25 cellular contexts compared by ENCODE assay signal in the genomic region with DNA sequence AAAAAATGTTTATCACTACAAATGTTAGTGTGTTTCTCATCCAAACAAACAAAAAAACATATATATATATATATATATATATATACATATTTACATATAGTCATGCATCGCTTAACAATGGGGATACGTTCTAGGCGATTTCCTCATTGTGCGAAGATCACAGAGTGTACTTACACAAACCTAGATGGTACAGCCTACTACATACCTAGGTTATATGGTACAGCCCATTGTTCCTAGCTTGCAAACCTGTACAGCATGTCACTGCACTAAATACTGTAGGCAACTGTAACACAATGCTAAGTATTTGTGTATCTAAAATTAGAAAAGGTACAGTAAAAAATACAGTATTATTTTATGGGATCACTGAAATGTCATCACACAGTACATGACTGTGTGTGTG. TPM values are rescaled to one million over a fixed set of nuclear protein-coding genes. Genes with fewer than 3 reads are reported as not detected.
DNase-seq lines count a peak whose midpoint lies in the region; ATAC-seq, FAIRE-seq and TF ChIP-seq lines count a peak whose summit lies in the region.
"Had no signal": no experiment of that assay in that cellular context is flagged by ENCODE, and none has a peak within 500 bp of the region (broad histone marks: within the 10 kb centered on the region; RNA-seq: fewer than 3 reads in every experiment).

No MANE protein-coding gene starts in this region.

- H3K4me1 Mint-ChIP-seq in activated naive CD4-positive, alpha-beta T cell treated with anti-CD3 and anti-CD28 coated beads for 36 hours (ENCODE audit: low read depth): peaks cover 60% of the 10 kb centered on the region
- H3K4me1 Mint-ChIP-seq in T-helper 1 cell treated with Interleukin-12 subunit alpha and Interleukin-12 subunit beta and Interleukin-4 antibody, amounts not matched to agents 30 μg/mL and 1 μg/mL, for 36 hours (ENCODE audit: low read depth): peaks cover 59% of the 10 kb centered on the region
- peaks cover 69% of the 10 kb centered on the region for H3K4me1 Mint-ChIP-seq in stimulated activated memory B cell treated with anti-CD40 and anti-IgM and Interleukin-4, amounts not matched to agents 10 μg/mL and 1 μg/mL and 100 μg/mL, for 72 hours
- H3K4me1 Mint-ChIP-seq in HFFc6 (ENCODE audit: low read depth): peaks cover 36% of the 10 kb centered on the region

- no peak overlapping the region for H3K4me2 ChIP-seq in K562 (ENCODE audit: insufficient read depth, low read length)
- H3K4me2 ChIP-seq: KMS-11 had no signal

- no peak overlapping the region for H3K4me3 ChIP-seq in K562
- no peak overlapping the region for H3K4me3 ChIP-seq in testis
- H3K4me3 ChIP-seq: thoracic aorta had no signal

- no peak for DNase-seq in activated naive CD4-positive, alpha-beta T cell treated with anti-CD3 and anti-CD28 coated beads for 36 hours
- no peak for DNase-seq in activated naive CD4-positive, alpha-beta T cell treated with anti-CD3 and anti-CD28 coated beads, Interleukin-2, amount 50 U/mL, for 16 hours
- DNase-seq in K562 (ENCODE audit: extremely low read depth in 1 of 4, low spot score in 3 of 4) (no peak), NCI-H1092 (lab: John Stamatoyannopoulos, UW) (no peak), testis (no peak), HFFc6 (no peak)
- DNase-seq: activated CD4-positive, alpha-beta T cell treated with anti-CD3 and anti-CD28 coated beads for 1 hour; C1 segment of cervical spinal cord; DMS153; endodermal cell; kidney glomerular epithelial cell; NCI-H1105; NK-92 treated with Interleukin-12 subunit alpha and Interleukin-12 subunit beta, amount 100 ng/mL, for 24 hours had no signal

- TF ChIP-seq EP300 in K562 (IDR thresholded peaks at IDR 0.05; ENCODE audit: low read length): no peak

- H3K9me3 ChIP-seq in K562 (replicated peaks; ENCODE audit: control insufficient read depth, insufficient read depth, low read depth, low read length) (no peaks in the 10 kb centered on the region), testis (no peaks in the 10 kb centered on the region)
- H3K9me3 ChIP-seq: thoracic aorta had no signal

- H3K36me3 Mint-ChIP-seq in activated naive CD4-positive, alpha-beta T cell treated with anti-CD3 and anti-CD28 coated beads for 36 hours (ENCODE audit: low read depth): no peaks in the 10 kb centered on the region
- H3K36me3 Mint-ChIP-seq in T-helper 1 cell treated with Interleukin-12 subunit alpha and Interleukin-12 subunit beta and Interleukin-4 antibody, amounts not matched to agents 30 μg/mL and 1 μg/mL, for 36 hours (ENCODE audit: low read depth): no peaks in the 10 kb centered on the region
- no peaks in the 10 kb centered on the region for H3K36me3 Mint-ChIP-seq in stimulated activated memory B cell treated with anti-CD40 and anti-IgM and Interleukin-4, amounts not matched to agents 10 μg/mL and 1 μg/mL and 100 μg/mL, for 72 hours
- H3K36me3 Mint-ChIP-seq in HFFc6 (ENCODE audit: low read depth): no peaks in the 10 kb centered on the region
- H3K36me3 Mint-ChIP-seq: activated naive CD4-positive, alpha-beta T cell treated with anti-CD3 and anti-CD28 coated beads, Interleukin-2, amount 50 U/mL, for 24 hours had no signal

- H3K27ac ChIP-seq in K562 (ENCODE audit: extremely low read depth, low read depth, low read length) (no peak overlapping the region; the same call in 2 of the 3 replicates), testis (no peak overlapping the region)
- H3K27ac ChIP-seq: thoracic aorta had no signal

- no peak overlapping the region for H3K9ac ChIP-seq in K562 (ENCODE audit: insufficient read depth in 1 of 2, low read depth in 2 of 2, low read length in 2 of 2)
- H3K9ac ChIP-seq: KMS-11 had no signal

- CTCF ChIA-PET in activated naive CD4-positive, alpha-beta T cell treated with anti-CD3 and anti-CD28 coated beads for 36 hours (lab: Charles Lee): interaction anchor here (1.2 to 12.3 kb wide), 3 partner anchors 12 to 529 kb away, joined by 4 to 125 read pairs (median 5); a partner anchor contains a TSS
- CTCF ChIA-PET in K562 (lab: Yijun Ruan, JAX; ENCODE audit: low intra/inter-chr PET ratio): no interaction called here

- H3K36me3 ChIP-seq in K562 (ENCODE audit: control insufficient read depth, insufficient read depth, low read length) (peaks cover 13% of the 10 kb centered on the region; the same call in 2 of the 3 replicates), testis (ENCODE audit: low read depth, missing control alignments) (no peaks in the 10 kb centered on the region)
- H3K36me3 ChIP-seq: thoracic aorta had no signal

- H3K27ac Mint-ChIP-seq in activated naive CD4-positive, alpha-beta T cell treated with anti-CD3 and anti-CD28 coated beads for 36 hours: peak overlapping the region; percentile 94
- H3K27ac Mint-ChIP-seq in T-helper 1 cell treated with Interleukin-12 subunit alpha and Interleukin-12 subunit beta and Interleukin-4 antibody, amounts not matched to agents 30 μg/mL and 1 μg/mL, for 36 hours: peak overlapping the region; percentile 93
- H3K27ac Mint-ChIP-seq in stimulated activated memory B cell treated with anti-CD40 and anti-IgM and Interleukin-4, amounts not matched to agents 10 μg/mL and 1 μg/mL and 100 μg/mL, for 72 hours: peak overlapping the region; percentile 97
- H3K27ac Mint-ChIP-seq in HFFc6: no peak overlapping the region
- H3K27ac Mint-ChIP-seq: endodermal cell had no signal

- POLR2A ChIA-PET in K562 (lab: Yijun Ruan, JAX): interaction anchor here (1.1 to 3.1 kb wide), 2 partner anchors 13 to 17 kb away, joined by 3 to 31 read pairs; a partner anchor contains a TSS

- intact Hi-C loops in activated naive CD4-positive, alpha-beta T cell treated with anti-CD3 and anti-CD28 coated beads for 36 hours (cut with micrococcal nuclease): no loop called here
- intact Hi-C loops in K562 (cut with micrococcal nuclease): loop anchor here (10.0 kb wide), 1 partner anchor 686 kb away; no protein-coding TSS in a partner anchor
- intact Hi-C loops in testis (cut with DNase I; ENCODE audit: low total_unique reads): no loop called here

- peaks cover 13% of the 10 kb centered on the region for H3K79me2 ChIP-seq in K562 (ENCODE audit: control insufficient read depth, insufficient read depth, low read length)

- TF ChIP-seq POLR2A in K562 (conservative IDR thresholded peaks at IDR 0.05) (no peak), testis (IDR thresholded peaks at IDR 0.05) (no peak)

- H3K9me1 ChIP-seq in K562 (ENCODE audit: control insufficient read depth, insufficient read depth, low read length): no peaks in the 10 kb centered on the region

- in situ Hi-C loops in K562 (cut with MboI): loop anchor here (25.0 kb wide), 1 partner anchor 704 kb away; a partner anchor contains a TSS

- H3K4me1 ChIP-seq in K562 (replicated peaks in 1 of 2; ENCODE audit: control insufficient read depth in 2 of 2, insufficient read depth in 2 of 2, low read length in 2 of 2) (peaks cover 33 to 50% of the 10 kb centered on the region in 2 experiments), testis (no peaks in the 10 kb centered on the region)

- no peak for TF ChIP-seq RAD21 in K562 (CRISPR knock-in tag; conservative IDR thresholded peaks at IDR 0.05 in 1 of 2, IDR thresholded peaks at IDR 0.05 in 1 of 2)

- no peaks in the 10 kb centered on the region for H3K9me3 Mint-ChIP-seq in activated naive CD4-positive, alpha-beta T cell treated with anti-CD3 and anti-CD28 coated beads for 36 hours
- H3K9me3 Mint-ChIP-seq in T-helper 1 cell treated with Interleukin-12 subunit alpha and Interleukin-12 subunit beta and Interleukin-4 antibody, amounts not matched to agents 30 μg/mL and 1 μg/mL, for 36 hours: no peaks in the 10 kb centered on the region
- H3K9me3 Mint-ChIP-seq in stimulated activated memory B cell treated with anti-CD40 and anti-IgM and Interleukin-4, amounts not matched to agents 10 μg/mL and 1 μg/mL and 100 μg/mL, for 72 hours: no peaks in the 10 kb centered on the region
- no peaks in the 10 kb centered on the region for H3K9me3 Mint-ChIP-seq in HFFc6
- H3K9me3 Mint-ChIP-seq: activated naive CD4-positive, alpha-beta T cell treated with anti-CD3 and anti-CD28 coated beads, Interleukin-2, amount 50 U/mL, for 24 hours had no signal

- TF ChIP-seq CTCF in K562 (IDR thresholded peaks at IDR 0.05 in 2 of 3, conservative IDR thresholded peaks at IDR 0.05 in 1 of 3; ENCODE audit: insufficient read depth in 2 of 3, low read depth in 1 of 3, low read length in 3 of 3) (no peak), testis (IDR thresholded peaks at IDR 0.05) (no peak), HFFc6 (IDR thresholded peaks at IDR 0.05) (no peak)

- H3K27me3 ChIP-seq in K562 (ENCODE audit: control insufficient read depth in 2 of 2, insufficient read depth in 2 of 2, low read length in 2 of 2): no peaks in the 10 kb centered on the region
- H3K27me3 ChIP-seq in testis: no peaks in the 10 kb centered on the region

- BruUV-seq in K562 (replicated peaks; lab: Mats Ljungman, UMichigan): no TSS peak

- ATAC-seq in K562: no peak
- ATAC-seq in stimulated activated memory B cell treated with anti-CD40 and anti-IgM and Interleukin-4, amounts not matched to agents 10 μg/mL and 1 μg/mL and 100 μg/mL, for 72 hours: no peak
- ATAC-seq: sciatic nerve, SK-N-SH treated with all-trans-retinoic acid at 6 μM for 48 hours had no signal

- no peaks in the 10 kb centered on the region for H3K27me3 Mint-ChIP-seq in activated naive CD4-positive, alpha-beta T cell treated with anti-CD3 and anti-CD28 coated beads for 36 hours (ENCODE audit: low read depth)
- H3K27me3 Mint-ChIP-seq in T-helper 1 cell treated with Interleukin-12 subunit alpha and Interleukin-12 subunit beta and Interleukin-4 antibody, amounts not matched to agents 30 μg/mL and 1 μg/mL, for 36 hours (ENCODE audit: low read depth): no peaks in the 10 kb centered on the region
- no peaks in the 10 kb centered on the region for H3K27me3 Mint-ChIP-seq in stimulated activated memory B cell treated with anti-CD40 and anti-IgM and Interleukin-4, amounts not matched to agents 10 μg/mL and 1 μg/mL and 100 μg/mL, for 72 hours
- H3K27me3 Mint-ChIP-seq in HFFc6 (ENCODE audit: insufficient read depth): no peaks in the 10 kb centered on the region
- H3K27me3 Mint-ChIP-seq: activated naive CD4-positive, alpha-beta T cell treated with anti-CD3 and anti-CD28 coated beads, Interleukin-2, amount 50 U/mL, for 24 hours had no signal

- WGBS in K562 (ENCODE audit: insufficient coverage, low coverage, missing lambda C conversion rate): 89% methylated on average over 3 of the region's 4 CpGs
- WGBS in testis, 2 donors: 95% methylated on average over 4 of the region's 4 CpGs

- no peak for FAIRE-seq in K562 (lab: Jason Lieb, UNC)

- H2AFZ ChIP-seq in K562 (ENCODE audit: low read depth, low read length): no peak overlapping the region

- no peak overlapping the region for H3K4me3 Mint-ChIP-seq in activated naive CD4-positive, alpha-beta T cell treated with anti-CD3 and anti-CD28 coated beads for 36 hours
- H3K4me3 Mint-ChIP-seq in T-helper 1 cell treated with Interleukin-12 subunit alpha and Interleukin-12 subunit beta and Interleukin-4 antibody, amounts not matched to agents 30 μg/mL and 1 μg/mL, for 36 hours: no peak overlapping the region
- H3K4me3 Mint-ChIP-seq in stimulated activated memory B cell treated with anti-CD40 and anti-IgM and Interleukin-4, amounts not matched to agents 10 μg/mL and 1 μg/mL and 100 μg/mL, for 72 hours: no peak overlapping the region
- no peak overlapping the region for H3K4me3 Mint-ChIP-seq in HFFc6
- H3K4me3 Mint-ChIP-seq: endodermal cell had no signal

- H4K20me1 ChIP-seq in K562 (replicated peaks; ENCODE audit: control insufficient read depth, insufficient read depth, low read length): no peaks in the 10 kb centered on the region

RNA-seq across cellular contexts. Expression of a gene that starts 16.4 kb away (rescaled TPM):
- 1,000 to 10,000 TPM; 5,535 to 5,691 TPM for total RNA-seq in activated naive CD4-positive, alpha-beta T cell treated with anti-CD3 and anti-CD28 coated beads for 36 hours
- 101 and 112 TPM in 2 replicates for total RNA-seq in K562 (2011; cell fraction: chromatin; rRNA removed; ENCODE audit: low replicate concordance)
- total RNA-seq in K562 (2011; cell fraction: nucleolus; rRNA removed): 168 and 187 TPM in 2 replicates
- 227 and 306 TPM in 2 replicates for total RNA-seq in K562 (2011; cell fraction: nucleoplasm; rRNA removed)
- total RNA-seq in K562 (2014; rRNA removed) (1,035 and 1,094 TPM in 2 replicates), K562 (2014; rRNA removed; fragmentation: Illumina TruSeq; extraction: Trizol) (1,529 and 1,745 TPM in 2 replicates), K562 (2015; rRNA removed; fragmentation: Illumina TruSeq; extraction: Trizol) (1,145 and 1,178 TPM in 2 replicates), K562 (2021) (1,266 and 1,292 TPM in 2 replicates), testis (100 to 1,000 TPM; 384 to 669 TPM)
- polyA plus RNA-seq in K562 (2011; rRNA removed) (1,337 and 1,853 TPM in 2 replicates), K562 (2014; fragmentation: Illumina TruSeq; extraction: Trizol) (1,680 and 2,424 TPM in 2 replicates), K562 (2014; fragmentation: Nextera tagmentation; extraction: Ambion mirVana) (1,000 to 10,000 TPM; 1,688 to 2,035 TPM), K562 (2014; rRNA removed) (1,576 and 1,785 TPM in 2 replicates), testis (ENCODE audit: insufficient read depth, low read depth, low replicate concordance) (1,448 TPM)
- polyA plus RNA-seq in K562 (2011; cell fraction: cytosol; rRNA removed): 358 and 852 TPM in 2 replicates
- polyA plus RNA-seq in K562 (2011; cell fraction: nucleus; rRNA removed): 404 and 705 TPM in 2 replicates
- polyA plus RNA-seq in K562 (2012): 2,539 and 2,674 TPM in 2 replicates
- polyA minus RNA-seq in K562 (2011; rRNA and poly(A)+ RNA removed): 876 and 1,337 TPM in 2 replicates
- 265 and 346 TPM in 2 replicates for polyA minus RNA-seq in K562 (2011; cell fraction: cytosol; rRNA and poly(A)+ RNA removed)
- polyA minus RNA-seq in K562 (2011; cell fraction: nucleus; rRNA and poly(A)+ RNA removed): 112 and 295 TPM in 2 replicates
- 1,000 to 10,000 TPM; 2,364 to 3,067 (median 2,845) TPM for total RNA-seq in HFFc6 (2021; fragmentation: NEBNext Ultra II Directional; extraction: Animal tissue kit (Norgen Biotek cat#: 25700))

RNA-seq across cellular contexts. Expression of a gene that starts 52.0 kb away (rescaled TPM):
- total RNA-seq in activated naive CD4-positive, alpha-beta T cell treated with anti-CD3 and anti-CD28 coated beads for 36 hours: not detected
- total RNA-seq in K562 (2011; cell fraction: chromatin; rRNA removed; ENCODE audit: low replicate concordance): not detected in 2 replicates
- total RNA-seq in K562 (2011; cell fraction: nucleolus; rRNA removed): not detected in 2 replicates
- not detected in 2 replicates for total RNA-seq in K562 (2011; cell fraction: nucleoplasm; rRNA removed)
- total RNA-seq in K562 (2014; rRNA removed) (not detected in 2 replicates), K562 (2014; rRNA removed; fragmentation: Illumina TruSeq; extraction: Trizol) (not detected in 2 replicates), K562 (2015; rRNA removed; fragmentation: Illumina TruSeq; extraction: Trizol) (not detected in 2 replicates), K562 (2021) (not detected in 2 replicates), testis (under 1 TPM; 0.08 to 0.50 TPM)
- polyA plus RNA-seq in K562 (2011; rRNA removed) (not detected in 2 replicates), K562 (2014; fragmentation: Illumina TruSeq; extraction: Trizol) (not detected in 2 replicates), K562 (2014; fragmentation: Nextera tagmentation; extraction: Ambion mirVana) (not detected), K562 (2014; rRNA removed) (not detected in 2 replicates), testis (ENCODE audit: insufficient read depth, low read depth, low replicate concordance) (1.3 TPM)
- polyA plus RNA-seq in K562 (2011; cell fraction: cytosol; rRNA removed): not detected in 2 replicates
- polyA plus RNA-seq in K562 (2011; cell fraction: nucleus; rRNA removed): not detected in 2 replicates
- polyA plus RNA-seq in K562 (2012): 0.13 and 0.32 TPM in 2 replicates
- polyA minus RNA-seq in K562 (2011; rRNA and poly(A)+ RNA removed): not detected in 2 replicates
- not detected in 2 replicates for polyA minus RNA-seq in K562 (2011; cell fraction: cytosol; rRNA and poly(A)+ RNA removed)
- polyA minus RNA-seq in K562 (2011; cell fraction: nucleus; rRNA and poly(A)+ RNA removed): not detected in 2 replicates
- not detected for total RNA-seq in HFFc6 (2021; fragmentation: NEBNext Ultra II Directional; extraction: Animal tissue kit (Norgen Biotek cat#: 25700))
- total RNA-seq: A673, endodermal cell, glomerular endothelial cell, H4, myocyte, NCI-H460 had no signal
